In genomic region chr17:76382305-76382802, GRCh38 we compare ENCODE assay signal across 8 cellular contexts. TPM values are rescaled to one million over a fixed set of nuclear protein-coding genes. Genes with fewer than 3 reads are reported as not detected.
DNase-seq lines count a peak whose midpoint lies in the region; ATAC-seq and TF ChIP-seq lines count a peak whose summit lies in the region.

No MANE protein-coding gene starts in this region.

- H3K27me3 ChIP-seq in iPS-15b (ENCODE audit: control insufficient read depth, insufficient read depth, low read length) (peaks cover 27% of the 10 kb centered on the region), spleen (replicated peaks in 1 of 7) (peaks cover 0 to 36% (median 19%) of the 10 kb centered on the region in 7 donors)

- no peaks in the 10 kb centered on the region for H3K4me1 ChIP-seq in iPS-15b (ENCODE audit: control insufficient read depth, insufficient read depth, low read length)
- H3K4me1 ChIP-seq in spleen: peaks cover 21 to 58% (median 43%) of the 10 kb centered on the region in 6 donors

- peak overlapping the region; percentile 37 for H3K9ac ChIP-seq in iPS-15b (ENCODE audit: low read depth, low read length)

- H3K4me3 ChIP-seq in iPS-15b (ENCODE audit: low read depth, low read length): peak overlapping the region; percentile 71
- peak overlapping the region in 7 of 8 donors; percentile 62 to 92 (median 72) for H3K4me3 ChIP-seq in spleen

- no peaks in the 10 kb centered on the region for H3K27me3 Mint-ChIP-seq in activated naive CD8-positive, alpha-beta T cell

- H3K9me3 Mint-ChIP-seq in activated naive CD8-positive, alpha-beta T cell (ENCODE audit: low read depth): no peaks in the 10 kb centered on the region

- H3K4me3 Mint-ChIP-seq in activated naive CD8-positive, alpha-beta T cell: peak overlapping the region; percentile 87

- no peaks in the 10 kb centered on the region for H3K9me3 ChIP-seq in iPS-15b (ENCODE audit: control insufficient read depth, insufficient read depth, low read length)
- H3K9me3 ChIP-seq in spleen: no peaks in the 10 kb centered on the region

- no peak for TF ChIP-seq POLR2A in spleen (IDR thresholded peaks at IDR 0.05)

- ATAC-seq in GM18909 (IDR thresholded peaks at IDR 0.05; ENCODE audit: poor library complexity, unreplicated experiment): no peak
- ATAC-seq in GM21619 (IDR thresholded peaks at IDR 0.05; ENCODE audit: unreplicated experiment): no peak
- no peak for ATAC-seq in GM18519 (IDR thresholded peaks at IDR 0.05; ENCODE audit: low FRiP score, unreplicated experiment)
- ATAC-seq in GM18870 (IDR thresholded peaks at IDR 0.05; ENCODE audit: unreplicated experiment): no peak

- 11 to 41% (median 21%) methylated on average over 17 to 21 of the region's 21 CpGs for WGBS in spleen, 5 donors

- H3K27ac ChIP-seq in spleen: peak overlapping the region in 5 of 8 donors; percentile 63 to 86 (median 78)

- H3K36me3 Mint-ChIP-seq in activated naive CD8-positive, alpha-beta T cell: no peaks in the 10 kb centered on the region

- DNase-seq in HuH-7.5 (ENCODE audit: low spot score): peak; percentile 77
- peak; percentile 81 for DNase-seq in spleen

- no peak overlapping the region for H3K27ac Mint-ChIP-seq in activated naive CD8-positive, alpha-beta T cell

- intact Hi-C loops in spleen (cut with DNase I; ENCODE audit: low total_unique reads): no loop called here

- TF ChIP-seq CTCF in spleen (IDR thresholded peaks at IDR 0.05 in 8 of 11, conservative IDR thresholded peaks at IDR 0.05 in 3 of 11): no peak

- H3K4me1 Mint-ChIP-seq in activated naive CD8-positive, alpha-beta T cell (ENCODE audit: low read depth): peaks cover 10% of the 10 kb centered on the region

- no peaks in the 10 kb centered on the region for H3K36me3 ChIP-seq in iPS-15b (ENCODE audit: control insufficient read depth, insufficient read depth, low read length)
- H3K36me3 ChIP-seq in spleen: no peaks in the 10 kb centered on the region

RNA-seq across cellular contexts. Expression of gene SPHK1, which starts 2.1 kb away (rescaled TPM):
- total RNA-seq in spleen: 1 to 10 TPM; 3.7 to 7.2 (median 5.7) TPM
- 10 to 100 TPM in 1 of 3 donors, 1 to 10 TPM in 2; 8.1 to 11.4 (median 9.6) TPM for polyA plus RNA-seq in spleen

RNA-seq across cellular contexts. Expression of gene PRPSAP1, which starts 28.6 kb away (rescaled TPM):
- total RNA-seq in spleen: 10 to 100 TPM; 32.5 to 54.1 (median 38.3) TPM
- polyA plus RNA-seq in spleen: 10 to 100 TPM; 17.5 to 25.9 (median 17.5) TPM
